7 cellular contexts compared by ENCODE assay signal in the genomic region with DNA sequence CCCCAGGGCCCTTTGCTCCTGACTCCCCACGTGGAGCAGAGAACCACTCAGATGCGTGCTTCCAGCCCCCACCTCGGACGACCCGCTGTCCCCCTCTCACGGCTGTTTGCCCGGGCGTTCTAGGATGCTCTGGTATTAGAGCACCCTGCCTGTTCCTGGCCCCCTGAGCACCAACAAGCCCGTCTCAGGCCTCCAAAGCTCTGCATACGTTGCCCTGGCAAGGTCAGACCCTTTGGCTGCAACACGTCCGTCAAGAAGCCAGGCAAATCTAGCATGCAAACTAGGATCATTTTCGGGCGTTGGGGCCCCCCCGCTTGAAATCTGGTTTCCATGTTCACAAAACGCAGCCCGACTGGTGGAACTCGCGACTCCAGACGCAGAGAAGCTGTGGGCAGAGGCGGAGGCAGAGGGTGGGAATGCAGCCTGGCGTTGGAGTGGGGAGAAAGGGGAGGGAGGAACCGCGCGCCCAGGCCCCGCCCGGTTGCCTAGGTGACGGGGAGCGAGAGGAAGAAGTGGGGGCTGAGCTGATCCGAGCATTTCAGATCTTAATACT.
DNase-seq lines count a peak whose midpoint lies in the region; ATAC-seq and TF ChIP-seq lines count a peak whose summit lies in the region.

No MANE protein-coding gene starts in this region.

- no peak overlapping the region for H2AK5ac ChIP-seq in IMR-90 (ENCODE audit: low read depth, low read length)

- TF ChIP-seq POLR2A in IMR-90 (IDR thresholded peaks at IDR 0.05; ENCODE audit: low read depth, low read length), result no peak

- H4K20me1 ChIP-seq in IMR-90 (ENCODE audit: insufficient read depth, low read length), result no peaks in the 10 kb centered on the region

- no peaks in the 10 kb centered on the region for H3K36me3 ChIP-seq in IMR-90 (ENCODE audit: control insufficient read depth, insufficient read depth, low read length)

- H3K9me3 Mint-ChIP-seq in type B pancreatic cell, result no peaks in the 10 kb centered on the region

- WGBS in IMR-90 (ENCODE audit: extremely low coverage in 2 of 2, insufficient read length in 1 of 2), 2 experiments, result 2% methylated on average over 6 of the region's 30 CpGs; no CpG with 5 or more reads in 1 of the 2 experiments

- no peak overlapping the region for H3K9ac ChIP-seq in IMR-90 (ENCODE audit: low read depth, low read length)

- H2AK9ac ChIP-seq in IMR-90 (replicated peaks; ENCODE audit: low read depth, low read length, poor library complexity), result peak overlapping the region; percentile 33

- no peak for TF ChIP-seq RAD21 in IMR-90 (IDR thresholded peaks at IDR 0.05; ENCODE audit: low read length)

- no peak overlapping the region for H3K56ac ChIP-seq in IMR-90 (ENCODE audit: extremely low read depth, insufficient read depth, low read length)

- H4K8ac ChIP-seq in IMR-90 (ENCODE audit: low read depth in 2 of 2, low read length in 2 of 2), result no peak overlapping the region

- H4K91ac ChIP-seq in IMR-90 (ENCODE audit: insufficient read depth, low read depth, low read length), result no peak overlapping the region

- no peak overlapping the region for H4K5ac ChIP-seq in IMR-90 (ENCODE audit: low read depth, low read length)

- dilution Hi-C loops in IMR-90 (cut with HindIII; ENCODE audit: low sequenced_read_pairs, unreplicated experiment), result no loop called here

- POLR2A ChIA-PET in IMR-90 (lab: Charles Lee; ENCODE audit: unreplicated experiment), result no interaction called here

- H3K18ac ChIP-seq in IMR-90 (ENCODE audit: low read depth, low read length), result no peak overlapping the region

- peak overlapping the region; percentile 82 for H3K4me2 ChIP-seq in IMR-90 (ENCODE audit: low read depth, low read length)

- no peak overlapping the region for H2BK120ac ChIP-seq in IMR-90 (ENCODE audit: low read depth, low read length)

- peak overlapping the region; percentile 87 for H2AFZ ChIP-seq in IMR-90 (replicated peaks; ENCODE audit: low read length, poor library complexity)

- H3K27me3 Mint-ChIP-seq in type B pancreatic cell, result no peaks in the 10 kb centered on the region

- CTCF ChIA-PET in IMR-90 (lab: Yijun Ruan, JAX), result no interaction called here

- peaks cover 2% of the 10 kb centered on the region; the same call in 1 of the 2 replicates for H3K9me3 ChIP-seq in IMR-90 (ENCODE audit: control insufficient read depth, insufficient read depth, low read length)

- peak overlapping the region; percentile 88 for H3K4me3 Mint-ChIP-seq in type B pancreatic cell

- H3K27ac Mint-ChIP-seq in type B pancreatic cell, result peak overlapping the region; percentile 77

- no peak overlapping the region for H2BK5ac ChIP-seq in IMR-90 (ENCODE audit: low read depth, low read length, poor library complexity, severe bottlenecking)

- peaks cover 10% of the 10 kb centered on the region for H3K27me3 ChIP-seq in IMR-90 (ENCODE audit: control insufficient read depth, insufficient read depth, low read length)

- H3K4me3 ChIP-seq in IMR-90 (ENCODE audit: insufficient read depth, low read depth, low read length), result peak overlapping the region; percentile 28

- peak; percentile 100 for ATAC-seq in IMR-90 (ENCODE audit: low read depth)
- ATAC-seq in esophagus mucosa, result peak; percentile 63

- H3K4me1 Mint-ChIP-seq in type B pancreatic cell (ENCODE audit: unreplicated experiment), result peaks cover 20% of the 10 kb centered on the region

- in situ Hi-C loops in IMR-90 (cut with MboI; ENCODE audit: low sequenced_read_pairs), result no loop called here
- in situ Hi-C loops in SK-MEL-5 (cut with HindIII; ENCODE audit: low pct_unique_long_range_greater_than_20kb, low sequenced_read_pairs), result no loop called here

- intact Hi-C loops in IMR-90 (cut with micrococcal nuclease), result loop anchor here (5.0 kb wide), 2 partner anchors 91 to 189 kb away; no protein-coding TSS in a partner anchor

- no peak overlapping the region for H3K4ac ChIP-seq in IMR-90 (ENCODE audit: low read depth, low read length)

- H3K79me1 ChIP-seq in IMR-90 (ENCODE audit: low read depth in 1 of 2, low read length in 2 of 2), result no peaks in the 10 kb centered on the region

- H3K9me1 ChIP-seq in IMR-90 (ENCODE audit: insufficient read depth, low read length), result 0 out of 2 replicates have a peak, but pooled peaks cover 3% of the 10 kb centered on the region

- DNase-seq in GM03348 (ENCODE audit: low spot score), result peak; percentile 74
- peak; percentile 47 for DNase-seq in IMR-90
- DNase-seq in SK-MEL-5 (ENCODE audit: low read depth, low spot score), result peak; percentile 42
- DNase-seq in middle frontal gyrus (ENCODE audit: extremely low spot score, low spot score), result peak; percentile 42
- DNase-seq in type B pancreatic cell (ENCODE audit: extremely low spot score, unreplicated experiment), result peak; percentile 84
- DNase-seq in NCI-H2029 treated with DMSO at 0.1 percent for 48 hours (lab: John Stamatoyannopoulos, UW), result no peak

- no peak overlapping the region for H2BK20ac ChIP-seq in IMR-90 (ENCODE audit: low read depth, low read length)

- H3K4me1 ChIP-seq in IMR-90 (ENCODE audit: control insufficient read depth, insufficient read depth, low read length), result no peaks in the 10 kb centered on the region; the same call in 1 of the 2 replicates

- H2BK15ac ChIP-seq in IMR-90 (ENCODE audit: low read depth, low read length), result no peak overlapping the region

- TF ChIP-seq CTCF in IMR-90 (conservative IDR thresholded peaks at IDR 0.05; ENCODE audit: low read depth, low read length), result no peak
- TF ChIP-seq CTCF in type B pancreatic cell (conservative IDR thresholded peaks at IDR 0.05), result no peak

- peak overlapping the region; percentile 49; the same call in 1 of the 2 replicates for H3K14ac ChIP-seq in IMR-90 (replicated peaks; ENCODE audit: low read depth, low read length)

- no TSS peak for BruUV-seq in IMR-90 (replicated peaks; lab: Mats Ljungman, UMichigan)

- H3K23ac ChIP-seq in IMR-90 (ENCODE audit: low read depth, low read length), result no peak overlapping the region

- no peak overlapping the region for H3K27ac ChIP-seq in IMR-90 (ENCODE audit: insufficient read depth, low read length)

- H3K36me3 Mint-ChIP-seq in type B pancreatic cell, result no peaks in the 10 kb centered on the region

TF ChIP-seq in IMR-90, 13 proteins besides CTCF, POLR2A, EP300 and RAD21:
- no peak for TF ChIP-seq CEBPB (IDR thresholded peaks at IDR 0.05; ENCODE audit: low read depth, low read length)
- no peak for TF ChIP-seq ELK1 (IDR thresholded peaks at IDR 0.05; ENCODE audit: borderline replicate concordance, low read depth, low read length)
- no peak for TF ChIP-seq CHD1 (IDR thresholded peaks at IDR 0.05; ENCODE audit: low read depth, low read length)
- no peak for TF ChIP-seq MXI1 (IDR thresholded peaks at IDR 0.05; ENCODE audit: borderline replicate concordance, low read depth, low read length)
- no peak for TF ChIP-seq MAFK (IDR thresholded peaks at IDR 0.05; ENCODE audit: low read depth, low read length)
- no peak for TF ChIP-seq SMC3 (IDR thresholded peaks at IDR 0.05; ENCODE audit: low read depth, low read length)
- TF ChIP-seq MAZ (IDR thresholded peaks at IDR 0.05; ENCODE audit: borderline replicate concordance, low read depth, low read length), result peak; percentile 88
- TF ChIP-seq, protein P1, sequence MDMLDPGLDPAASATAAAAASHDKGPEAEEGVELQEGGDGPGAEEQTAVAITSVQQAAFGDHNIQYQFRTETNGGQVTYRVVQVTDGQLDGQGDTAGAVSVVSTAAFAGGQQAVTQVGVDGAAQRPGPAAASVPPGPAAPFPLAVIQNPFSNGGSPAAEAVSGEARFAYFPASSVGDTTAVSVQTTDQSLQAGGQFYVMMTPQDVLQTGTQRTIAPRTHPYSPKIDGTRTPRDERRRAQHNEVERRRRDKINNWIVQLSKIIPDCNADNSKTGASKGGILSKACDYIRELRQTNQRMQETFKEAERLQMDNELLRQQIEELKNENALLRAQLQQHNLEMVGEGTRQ (IDR thresholded peaks at IDR 0.05; ENCODE audit: low read depth, low read length), result 0 out of 2 replicates have a peak, but pooled peaks have one; percentile 40
- TF ChIP-seq NFE2L2 (IDR thresholded peaks at IDR 0.05; ENCODE audit: low read depth, low read length), result no peak
- TF ChIP-seq FOS (IDR thresholded peaks at IDR 0.05; ENCODE audit: low read depth, low read length), result no peak
- no peak for TF ChIP-seq RFX5 (IDR thresholded peaks at IDR 0.05; ENCODE audit: low read depth, low read length)
- TF ChIP-seq RCOR1 (IDR thresholded peaks at IDR 0.05; ENCODE audit: insufficient replicate concordance, low read length), result no peak
- no peak for TF ChIP-seq BHLHE40 (IDR thresholded peaks at IDR 0.05; ENCODE audit: low read depth, low read length)
